Comparison of ENCODE assay signal across 11 cellular contexts in genomic region chr7:134899729-134900128, GRCh38.
A peak's percentile ranks its signal among the peaks of the same experiment; 100 is the strongest.
DNase-seq lines count a peak whose midpoint lies in the region; ATAC-seq and TF ChIP-seq lines count a peak whose summit lies in the region.
"Had no signal": no experiment of that assay in that cellular context is flagged by ENCODE, and none has a peak within 500 bp of the region (broad histone marks: within the 10 kb centered on the region; RNA-seq: fewer than 3 reads in every experiment).

No MANE protein-coding gene starts in this region.

- H3K36me3 ChIP-seq in adipocyte (ENCODE audit: control insufficient read depth, insufficient read depth, low read length, severe bottlenecking) (peaks cover 27% of the 10 kb centered on the region), kidney epithelial cell (ENCODE audit: control insufficient read depth, insufficient read depth, low read length) (no peaks in the 10 kb centered on the region), tibial nerve (peaks cover 0 to 13% (median 0%) of the 10 kb centered on the region in 3 donors)

- H3K9ac ChIP-seq in adipocyte (ENCODE audit: low read length), result no peak overlapping the region

- peaks cover 7% of the 10 kb centered on the region for H3K9me3 ChIP-seq in adipocyte (ENCODE audit: control insufficient read depth, low read length)
- H3K9me3 ChIP-seq in tibial nerve, result peaks cover 0 to 17% (median 0%) of the 10 kb centered on the region in 4 donors

- no peak for TF ChIP-seq POLR2A in tibial nerve (IDR thresholded peaks at IDR 0.05)

- peak; percentile 24 for DNase-seq in DMS 273 (lab: John Stamatoyannopoulos, UW; ENCODE audit: unreplicated experiment)
- no peak for DNase-seq in DMS 273 treated with DMSO at 0.1 percent for 48 hours (lab: John Stamatoyannopoulos, UW)
- DNase-seq in adipocyte (ENCODE audit: low read depth), result peak; percentile 62
- peak; percentile 47 for DNase-seq in kidney epithelial cell (ENCODE audit: low read depth)
- no peak for DNase-seq in tibial nerve (ENCODE audit: low spot score in 2 of 2)
- no peak for DNase-seq in anterior cingulate cortex (lab: John Stamatoyannopoulos, UW)
- DNase-seq: DND-41, MV-4-11 had no signal

- H3K27me3 ChIP-seq in adipocyte (replicated peaks; ENCODE audit: control insufficient read depth, insufficient read depth, low read length), result no peaks in the 10 kb centered on the region
- no peaks in the 10 kb centered on the region for H3K27me3 ChIP-seq in kidney epithelial cell (ENCODE audit: control insufficient read depth, insufficient read depth, low read length)
- H3K27me3 ChIP-seq in tibial nerve, result no peaks in the 10 kb centered on the region

- no peak for TF ChIP-seq EP300 in tibial nerve (IDR thresholded peaks at IDR 0.05)

- ATAC-seq in HG03025 (IDR thresholded peaks at IDR 0.05; ENCODE audit: low FRiP score, unreplicated experiment), result no peak
- ATAC-seq in GM21526 (IDR thresholded peaks at IDR 0.05; ENCODE audit: low FRiP score, unreplicated experiment), result no peak

- 43 to 50% methylated on average over 3 of the region's 3 CpGs for WGBS in tibial nerve, 2 donors

- no peak for TF ChIP-seq CTCF in kidney epithelial cell (IDR thresholded peaks at IDR 0.05; ENCODE audit: insufficient read depth, low read length, poor library complexity, severe bottlenecking)
- TF ChIP-seq CTCF in tibial nerve (IDR thresholded peaks at IDR 0.05), result no peak

- peak overlapping the region; percentile 7 to 72 (median 36) for H3K27ac ChIP-seq in tibial nerve
- H3K27ac ChIP-seq: 22Rv1 had no signal

- H3K4me1 ChIP-seq in adipocyte (ENCODE audit: control insufficient read depth, insufficient read depth, low read length) (peaks cover 50% of the 10 kb centered on the region), tibial nerve (peaks cover 0 to 70% (median 35%) of the 10 kb centered on the region in 4 donors)

- H3K4me3 ChIP-seq in adipocyte (ENCODE audit: low read length), result no peak overlapping the region
- H3K4me3 ChIP-seq in kidney epithelial cell (ENCODE audit: low read depth, low read length), result no peak overlapping the region
- H3K4me3 ChIP-seq in tibial nerve, result no peak overlapping the region

Comparison
In these comparisons a context has a peak if more than half of its experiments do, and no peak if none do; other contexts are left out.
1. DNase-seq: peak in DMS 273 (single experiment), adipocyte (single experiment) and kidney epithelial cell (single experiment); none in DMS 273 treated with DMSO at 0.1 percent for 48 hours (single experiment), tibial nerve (0 of 2) and anterior cingulate cortex (0 of 58).